8 cellular contexts compared by ENCODE assay signal in genomic region chr9:137236238-137236935, GRCh38. TPM values are rescaled to one million over a fixed set of nuclear protein-coding genes. Genes with fewer than 3 reads are reported as not detected.
A peak's percentile ranks its signal among the peaks of the same experiment; 100 is the strongest.
DNase-seq lines count a peak whose midpoint lies in the region; ATAC-seq and TF ChIP-seq lines count a peak whose summit lies in the region.

No MANE protein-coding gene starts in this region.

- DNase-seq in BJ (ENCODE audit: low read depth) (no peak), H4 (ENCODE audit: low spot score) (peak; percentile 74), NCI-H2196 (lab: John Stamatoyannopoulos, UW; ENCODE audit: unreplicated experiment) (peak; percentile 86), MCF 10A (ENCODE audit: unreplicated experiment) (peak; percentile 81), islet precursor cell (peak; percentile 90)
- peak; percentile 80 to 90 (median 87) for DNase-seq in stimulated activated CD4-positive, alpha-beta T cell treated with anti-CD3 and anti-CD28 coated beads, Interleukin-12 subunit alpha, Interleukin-12 subunit beta, amount 100 ng/mL, for 48 hours (ENCODE audit: low read depth in 2 of 3, low spot score in 1 of 3)

- ATAC-seq in GM18498 (IDR thresholded peaks at IDR 0.05; ENCODE audit: unreplicated experiment) = no peak

- no peak overlapping the region for H3K4me3 Mint-ChIP-seq in MCF 10A (ENCODE audit: unreplicated experiment)

- no peaks in the 10 kb centered on the region for H3K4me1 Mint-ChIP-seq in MCF 10A (ENCODE audit: insufficient read depth, unreplicated experiment)

- no TSS peak for BruUV-seq in MCF 10A (replicated peaks; lab: Mats Ljungman, UMichigan)

- no peaks in the 10 kb centered on the region for H3K9me3 Mint-ChIP-seq in MCF 10A (ENCODE audit: unreplicated experiment)

- no peak overlapping the region for H3K4me3 ChIP-seq in BJ (ENCODE audit: low read depth, low read length)

- H3K27me3 ChIP-seq in BJ (ENCODE audit: control insufficient read depth, insufficient read depth, low read length) = no peaks in the 10 kb centered on the region

- peaks cover 21% of the 10 kb centered on the region for H3K36me3 Mint-ChIP-seq in MCF 10A (ENCODE audit: insufficient read depth, unreplicated experiment)

- no peaks in the 10 kb centered on the region for H3K27me3 Mint-ChIP-seq in MCF 10A (ENCODE audit: insufficient read depth, unreplicated experiment)

- no peaks in the 10 kb centered on the region; the same call in 1 of the 2 replicates for H3K36me3 ChIP-seq in BJ (ENCODE audit: control insufficient read depth, insufficient read depth, low read length)

- H3K27ac ChIP-seq in VCaP = peak overlapping the region; percentile 100; the same call in 1 of the 2 replicates

- intact Hi-C loops in MCF 10A (cut with micrococcal nuclease) = no loop called here

- no peak overlapping the region for H3K27ac Mint-ChIP-seq in MCF 10A (ENCODE audit: low read depth, unreplicated experiment)

- POLR2A ChIA-PET in BJ (lab: Charles Lee) (no interaction called here), MCF 10A (lab: Yijun Ruan, JAX) (interaction anchor here (1.0 to 1.8 kb wide), 5 partner anchors 11 to 107 kb away, joined by 4 to 16 read pairs (median 4); partner anchors contain the start of genes ANAPC2, CYSRT1, SSNA1 and TPRN)

- TF ChIP-seq CTCF in BJ (IDR thresholded peaks at IDR 0.05; ENCODE audit: insufficient read depth, low read depth, low read length) = peak; percentile 97
- peak; percentile 100 for TF ChIP-seq CTCF in VCaP (conservative IDR thresholded peaks at IDR 0.05)
- TF ChIP-seq CTCF in MCF 10A (IDR thresholded peaks at IDR 0.05; ENCODE audit: unreplicated experiment) = peak; percentile 98

- CTCF ChIA-PET in BJ (lab: Yijun Ruan, JAX) (interaction anchor here (0.6 to 3.3 kb wide), 37 partner anchors 9 to 294 kb away, joined by 3 to 36 read pairs (median 4); partner anchors contain the start of genes CYSRT1, EXD3, RNF208 and RNF224), MCF 10A (lab: Yijun Ruan, JAX) (interaction anchor here (0.6 to 3.5 kb wide), 33 partner anchors 9 to 369 kb away, joined by 3 to 36 read pairs (median 4); partner anchors contain the start of genes ANAPC2, CYSRT1, EXD3 and NELFB)

RNA-seq across cellular contexts. Expression of gene TUBB4B, which starts 4.7 kb away (rescaled TPM):
- 263 and 385 TPM in 2 replicates for polyA plus RNA-seq in BJ (2011; rRNA removed)
- polyA minus RNA-seq in BJ (2011; rRNA and poly(A)+ RNA removed) = 213 and 239 TPM in 2 replicates
- total RNA-seq in H4 (2014; rRNA removed; shearing (Covaris generic)) = 164 and 180 TPM in 2 replicates
- total RNA-seq in MCF 10A (2022) = 171 and 180 TPM in 2 replicates

RNA-seq across cellular contexts. Expression of gene SLC34A3, which starts 5.7 kb away (rescaled TPM):
- polyA plus RNA-seq in BJ (2011; rRNA removed) = not detected in 2 replicates
- polyA minus RNA-seq in BJ (2011; rRNA and poly(A)+ RNA removed) = not detected in 2 replicates
- total RNA-seq in H4 (2014; rRNA removed; shearing (Covaris generic)) = not detected in 2 replicates
- not detected in 2 replicates for total RNA-seq in MCF 10A (2022)

RNA-seq across cellular contexts. Expression of gene RNF224, which starts 9.1 kb away (rescaled TPM):
- polyA plus RNA-seq in BJ (2011; rRNA removed) = not detected in 2 replicates
- 0.21 TPM in 1 of 2 replicates, not detected in the other for polyA minus RNA-seq in BJ (2011; rRNA and poly(A)+ RNA removed)
- total RNA-seq in H4 (2014; rRNA removed; shearing (Covaris generic)) = not detected in 2 replicates
- 0.16 and 0.44 TPM in 2 replicates for total RNA-seq in MCF 10A (2022)

RNA-seq across cellular contexts. Expression of gene CYSRT1, which starts 11.4 kb away (rescaled TPM):
- polyA plus RNA-seq in BJ (2011; rRNA removed) = 0.58 and 0.74 TPM in 2 replicates
- polyA minus RNA-seq in BJ (2011; rRNA and poly(A)+ RNA removed) = 0.21 and 0.24 TPM in 2 replicates
- 0.14 and 0.37 TPM in 2 replicates for total RNA-seq in H4 (2014; rRNA removed; shearing (Covaris generic))
- 1.4 and 1.8 TPM in 2 replicates for total RNA-seq in MCF 10A (2022)

RNA-seq across cellular contexts. Expression of gene RNF208, which starts 14.3 kb away (rescaled TPM):
- 0.26 and 0.39 TPM in 2 replicates for polyA plus RNA-seq in BJ (2011; rRNA removed)
- not detected in 2 replicates for polyA minus RNA-seq in BJ (2011; rRNA and poly(A)+ RNA removed)
- 0.31 TPM in 1 of 2 replicates, not detected in the other for total RNA-seq in H4 (2014; rRNA removed; shearing (Covaris generic))
- total RNA-seq in MCF 10A (2022) = 2.5 and 3.1 TPM in 2 replicates
